Comparison of ENCODE assay signal across 14 cellular contexts in genomic region chr6:37624121-37624520, GRCh38.
DNase-seq lines count a peak whose midpoint lies in the region; TF ChIP-seq lines count a peak whose summit lies in the region.
"Had no signal": no experiment of that assay in that cellular context is flagged by ENCODE, and none has a peak within 500 bp of the region (broad histone marks: within the 10 kb centered on the region; RNA-seq: fewer than 3 reads in every experiment).

No MANE protein-coding gene starts in this region.

- no peak for TF ChIP-seq EP300 in tibial nerve (IDR thresholded peaks at IDR 0.05)

- H3K4me1 ChIP-seq in breast epithelium, result no peaks in the 10 kb centered on the region
- H3K4me1 ChIP-seq in tibial nerve, result peaks cover 0 to 19% (median 10%) of the 10 kb centered on the region in 4 donors
- H3K4me1 ChIP-seq: gastrocnemius medialis had no signal

- peak; percentile 81 for DNase-seq in MCF 10A (ENCODE audit: unreplicated experiment)
- no peak for DNase-seq in breast epithelium (ENCODE audit: low spot score in 2 of 2)
- peak; percentile 42 for DNase-seq in NCI-H2171 treated with DMSO at 0.1 percent for 48 hours (lab: John Stamatoyannopoulos, UW)
- peak; percentile 34 for DNase-seq in cerebellar cortex (ENCODE audit: low spot score)
- no peak for DNase-seq in tibial nerve (ENCODE audit: low spot score in 2 of 2)
- no peak for DNase-seq in central memory CD4-positive, alpha-beta T cell
- DNase-seq in NCI-H1048 (lab: John Stamatoyannopoulos, UW), result no peak
- no peak for DNase-seq in AML-193 (lab: John Stamatoyannopoulos, UW)
- DNase-seq: body of pancreas; effector CD4-positive, alpha-beta T cell; gastrocnemius medialis; SHP77 treated with DMSO at 0.1 percent for 48 hours; tibial artery had no signal

- H3K27ac ChIP-seq in breast epithelium (no peak overlapping the region), tibial nerve (no peak overlapping the region)
- H3K27ac ChIP-seq: body of pancreas, gastrocnemius medialis, tibial artery had no signal

- H3K27me3 Mint-ChIP-seq in MCF 10A (ENCODE audit: insufficient read depth, unreplicated experiment), result no peaks in the 10 kb centered on the region

- H3K9me3 ChIP-seq in breast epithelium, result no peaks in the 10 kb centered on the region
- no peaks in the 10 kb centered on the region for H3K9me3 ChIP-seq in tibial nerve
- H3K9me3 ChIP-seq: body of pancreas, gastrocnemius medialis, tibial artery had no signal

- H3K4me3 ChIP-seq in breast epithelium, result no peak overlapping the region
- no peak overlapping the region for H3K4me3 ChIP-seq in tibial nerve
- H3K4me3 ChIP-seq: body of pancreas had no signal

- CTCF ChIA-PET in MCF 10A (lab: Yijun Ruan, JAX), result interaction anchor here (0.7 kb wide), 1 partner anchor 274 kb away, joined by 3 read pairs; no protein-coding TSS in a partner anchor

- peaks cover 33% of the 10 kb centered on the region for H3K4me1 Mint-ChIP-seq in MCF 10A (ENCODE audit: insufficient read depth, unreplicated experiment)

- no peak overlapping the region for H3K27ac Mint-ChIP-seq in MCF 10A (ENCODE audit: low read depth, unreplicated experiment)
- H3K27ac Mint-ChIP-seq: progenitor cell of endocrine pancreas had no signal

- BruUV-seq in MCF 10A (replicated peaks; lab: Mats Ljungman, UMichigan), result no TSS peak

- TF ChIP-seq POLR2A in breast epithelium (IDR thresholded peaks at IDR 0.05), result no peak
- TF ChIP-seq POLR2A in tibial nerve (IDR thresholded peaks at IDR 0.05), result no peak

- H3K27me3 ChIP-seq in breast epithelium (peaks cover 0 to 6% of the 10 kb centered on the region in 2 donors), tibial nerve (peaks cover 0 to 33% of the 10 kb centered on the region in 2 donors)

- no peak overlapping the region for H3K4me3 Mint-ChIP-seq in MCF 10A (ENCODE audit: unreplicated experiment)

- 76 to 83% methylated on average over 5 of the region's 5 CpGs for WGBS in tibial nerve, 2 donors

- H3K36me3 Mint-ChIP-seq in MCF 10A (ENCODE audit: insufficient read depth, unreplicated experiment), result no peaks in the 10 kb centered on the region

- no peaks in the 10 kb centered on the region for H3K9me3 Mint-ChIP-seq in MCF 10A (ENCODE audit: unreplicated experiment)

- no peaks in the 10 kb centered on the region for H3K36me3 ChIP-seq in breast epithelium
- no peaks in the 10 kb centered on the region for H3K36me3 ChIP-seq in tibial nerve
- H3K36me3 ChIP-seq: gastrocnemius medialis, tibial artery had no signal

- intact Hi-C loops in MCF 10A (cut with micrococcal nuclease), result no loop called here
- intact Hi-C loops in breast epithelium (cut with DNase I; ENCODE audit: low total_unique reads), result no loop called here

- POLR2A ChIA-PET in MCF 10A (lab: Yijun Ruan, JAX), result interaction anchor here (1.1 kb wide), 1 partner anchor 48 kb away, joined by 4 read pairs; no protein-coding TSS in a partner anchor

- TF ChIP-seq CTCF in MCF 10A (IDR thresholded peaks at IDR 0.05; ENCODE audit: unreplicated experiment) (no peak), breast epithelium (IDR thresholded peaks at IDR 0.05) (no peak), tibial nerve (IDR thresholded peaks at IDR 0.05) (no peak)

Comparison
In these comparisons a context has a peak if more than half of its experiments do, and no peak if none do; other contexts are left out.
1. DNase-seq: peak in MCF 10A (single experiment), NCI-H2171 treated with DMSO at 0.1 percent for 48 hours (single experiment) and cerebellar cortex (single experiment); none in breast epithelium (0 of 2), tibial nerve (0 of 2), central memory CD4-positive, alpha-beta T cell (single experiment), NCI-H1048 (single experiment) and AML-193 (0 of 2).